In genomic region chr16:70430667-70431536, GRCh38 we compare ENCODE assay signal across 1 cellular context.
TF ChIP-seq lines count a peak whose summit lies in the region.

No MANE protein-coding gene starts in this region.

TF ChIP-seq in GM12878, 131 proteins besides CTCF, POLR2A, EP300 and RAD21 (continued from another document and continues in another):
- peak; percentile 61; the same call in 1 of the 2 replicates for TF ChIP-seq ZBTB40 (IDR thresholded peaks at IDR 0.05; ENCODE audit: borderline replicate concordance)
- no peak for TF ChIP-seq ZNF384 (IDR thresholded peaks at IDR 0.05; ENCODE audit: borderline replicate concordance, low read depth, low read length)
- 0 out of 2 replicates have a peak, but pooled peaks have one; percentile 27 for TF ChIP-seq JUNB (IDR thresholded peaks at IDR 0.05)
- TF ChIP-seq PKNOX1 (IDR thresholded peaks at IDR 0.05), result peak; percentile 27; the same call in 1 of the 2 replicates
- no peak for TF ChIP-seq NFXL1 (IDR thresholded peaks at IDR 0.05; ENCODE audit: borderline replicate concordance)
- peak; percentile 92 for TF ChIP-seq YY1 (IDR thresholded peaks at IDR 0.05; ENCODE audit: low read depth, low read length)
- TF ChIP-seq CEBPB (IDR thresholded peaks at IDR 0.05; ENCODE audit: borderline replicate concordance in 1 of 2, low read depth in 2 of 2, low read length in 2 of 2), result no peak
- no peak for TF ChIP-seq RCOR1 (conservative IDR thresholded peaks at IDR 0.05; ENCODE audit: low read depth, low read length)
- TF ChIP-seq TCF7 (IDR thresholded peaks at IDR 0.05; ENCODE audit: borderline replicate concordance), result no peak
- TF ChIP-seq PAX8 (IDR thresholded peaks at IDR 0.05), result no peak
- 0 out of 2 replicates have a peak, but pooled peaks have one; percentile 19 for TF ChIP-seq SMAD5 (IDR thresholded peaks at IDR 0.05; ENCODE audit: low read depth)
- TF ChIP-seq FOS (IDR thresholded peaks at IDR 0.05; ENCODE audit: borderline replicate concordance, extremely low read depth, insufficient read length), result no peak
- TF ChIP-seq FOXM1 (IDR thresholded peaks at IDR 0.05; ENCODE audit: low read depth, low read length), result no peak
- no peak for TF ChIP-seq SUPT20H (IDR thresholded peaks at IDR 0.05; ENCODE audit: borderline replicate concordance, control insufficient read depth, low read depth, low read length)
- TF ChIP-seq NR2C1 (IDR thresholded peaks at IDR 0.05), result no peak
- TF ChIP-seq E2F8 (IDR thresholded peaks at IDR 0.05; ENCODE audit: low read depth, partially characterized antibody), result peak; percentile 51
- no peak for TF ChIP-seq ASH2L (IDR thresholded peaks at IDR 0.05; ENCODE audit: borderline replicate concordance, low read depth)
- TF ChIP-seq HDAC6 (IDR thresholded peaks at IDR 0.05; ENCODE audit: unreplicated experiment), result no peak
- TF ChIP-seq LARP7 (IDR thresholded peaks at IDR 0.05), result 0 out of 2 replicates have a peak, but pooled peaks have one; percentile 21
- TF ChIP-seq CBX3 (IDR thresholded peaks at IDR 0.05; ENCODE audit: borderline replicate concordance, low read depth), result no peak
- no peak for TF ChIP-seq ZNF592 (IDR thresholded peaks at IDR 0.05)
- TF ChIP-seq POLR2AphosphoS2 (IDR thresholded peaks at IDR 0.05; ENCODE audit: low read depth, low read length), result 0 out of 2 replicates have a peak, but pooled peaks have one; percentile 56
- TF ChIP-seq KLF5 (IDR thresholded peaks at IDR 0.05; ENCODE audit: partially characterized antibody), result no peak
- TF ChIP-seq DPF2 (IDR thresholded peaks at IDR 0.05), result peak; percentile 89
- peak; percentile 94 for TF ChIP-seq SMARCA5 (IDR thresholded peaks at IDR 0.05)
- TF ChIP-seq E4F1 (IDR thresholded peaks at IDR 0.05; ENCODE audit: borderline replicate concordance, partially characterized antibody), result no peak
- TF ChIP-seq NBN (IDR thresholded peaks at IDR 0.05), result peak; percentile 92; the same call in 1 of the 2 replicates
- no peak for TF ChIP-seq NFYA (IDR thresholded peaks at IDR 0.05; ENCODE audit: borderline replicate concordance, low read depth, low read length)
- TF ChIP-seq STAT1 (conservative IDR thresholded peaks at IDR 0.05), result no peak
- TF ChIP-seq CHD4 (IDR thresholded peaks at IDR 0.05), result 0 out of 2 replicates have a peak, but pooled peaks have one; percentile 75
- TF ChIP-seq ESRRA (IDR thresholded peaks at IDR 0.05; ENCODE audit: low read length), result no peak
- no peak for TF ChIP-seq ZNF274 (IDR thresholded peaks at IDR 0.05; ENCODE audit: insufficient read depth, insufficient read length)
- no peak for TF ChIP-seq HSF1 (IDR thresholded peaks at IDR 0.05; ENCODE audit: low read depth, low read length)
- TF ChIP-seq ZBTB4 (CRISPR knock-in tag; IDR thresholded peaks at IDR 0.05), result no peak
- TF ChIP-seq FOXK2 (IDR thresholded peaks at IDR 0.05), result no peak; the same call in 1 of the 2 replicates
- no peak; the same call in 1 of the 2 replicates for TF ChIP-seq ELK1 (IDR thresholded peaks at IDR 0.05; ENCODE audit: low read depth, low read length)
- TF ChIP-seq SIX5 (IDR thresholded peaks at IDR 0.05; ENCODE audit: low read depth, low read length, severe bottlenecking), result no peak
- no peak for TF ChIP-seq TAF1 (IDR thresholded peaks at IDR 0.05; ENCODE audit: borderline replicate concordance, low read depth, low read length)
- no peak for TF ChIP-seq KDM1A (IDR thresholded peaks at IDR 0.05; ENCODE audit: borderline replicate concordance)
- TF ChIP-seq ZNF217 (IDR thresholded peaks at IDR 0.05), result no peak
